ENCODE assay signal across 1 cellular context in genomic region chr3:5080779-5081550, GRCh38.
TF ChIP-seq lines count a peak whose summit lies in the region.

No MANE protein-coding gene starts in this region.

TF ChIP-seq in IMR-90, 13 proteins besides CTCF, POLR2A, EP300 and RAD21:
- TF ChIP-seq ELK1 (IDR thresholded peaks at IDR 0.05; ENCODE audit: borderline replicate concordance, low read depth, low read length): no peak
- TF ChIP-seq MAFK (IDR thresholded peaks at IDR 0.05; ENCODE audit: low read depth, low read length): no peak
- TF ChIP-seq, protein P1, sequence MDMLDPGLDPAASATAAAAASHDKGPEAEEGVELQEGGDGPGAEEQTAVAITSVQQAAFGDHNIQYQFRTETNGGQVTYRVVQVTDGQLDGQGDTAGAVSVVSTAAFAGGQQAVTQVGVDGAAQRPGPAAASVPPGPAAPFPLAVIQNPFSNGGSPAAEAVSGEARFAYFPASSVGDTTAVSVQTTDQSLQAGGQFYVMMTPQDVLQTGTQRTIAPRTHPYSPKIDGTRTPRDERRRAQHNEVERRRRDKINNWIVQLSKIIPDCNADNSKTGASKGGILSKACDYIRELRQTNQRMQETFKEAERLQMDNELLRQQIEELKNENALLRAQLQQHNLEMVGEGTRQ (IDR thresholded peaks at IDR 0.05; ENCODE audit: low read depth, low read length): no peak
- TF ChIP-seq BHLHE40 (IDR thresholded peaks at IDR 0.05; ENCODE audit: low read depth, low read length): no peak
- no peak for TF ChIP-seq CHD1 (IDR thresholded peaks at IDR 0.05; ENCODE audit: low read depth, low read length)
- no peak for TF ChIP-seq FOS (IDR thresholded peaks at IDR 0.05; ENCODE audit: low read depth, low read length)
- TF ChIP-seq MXI1 (IDR thresholded peaks at IDR 0.05; ENCODE audit: borderline replicate concordance, low read depth, low read length): no peak
- no peak for TF ChIP-seq RCOR1 (IDR thresholded peaks at IDR 0.05; ENCODE audit: insufficient replicate concordance, low read length)
- no peak for TF ChIP-seq MAZ (IDR thresholded peaks at IDR 0.05; ENCODE audit: borderline replicate concordance, low read depth, low read length)
- no peak for TF ChIP-seq NFE2L2 (IDR thresholded peaks at IDR 0.05; ENCODE audit: low read depth, low read length)
- no peak for TF ChIP-seq RFX5 (IDR thresholded peaks at IDR 0.05; ENCODE audit: low read depth, low read length)
- no peak for TF ChIP-seq CEBPB (IDR thresholded peaks at IDR 0.05; ENCODE audit: low read depth, low read length)
- no peak for TF ChIP-seq SMC3 (IDR thresholded peaks at IDR 0.05; ENCODE audit: low read depth, low read length)
